In the genomic region with DNA sequence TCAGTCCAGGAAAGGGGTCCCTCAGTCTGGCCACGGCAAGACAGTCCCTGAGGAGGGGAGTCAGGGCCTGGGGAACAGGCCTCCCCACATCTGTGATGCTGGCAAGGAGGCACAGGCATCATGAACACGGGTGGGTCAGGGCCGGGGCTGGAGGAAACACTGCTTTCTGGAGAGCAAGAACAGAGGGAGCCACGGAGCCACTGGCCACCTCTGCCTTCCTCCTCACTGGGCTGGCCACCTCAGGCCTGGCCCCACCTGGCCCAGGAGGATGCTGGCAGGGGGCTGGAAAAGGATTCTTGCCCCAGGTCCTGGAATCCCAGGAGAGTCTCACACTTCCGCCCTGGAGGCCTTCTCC, we compare ENCODE assay signal across 1 cellular context.
TF ChIP-seq lines count a peak whose summit lies in the region.

No MANE protein-coding gene starts in this region.

TF ChIP-seq in HCT116, 20 proteins besides CTCF, POLR2A, EP300 and RAD21:
- TF ChIP-seq, protein P1, sequence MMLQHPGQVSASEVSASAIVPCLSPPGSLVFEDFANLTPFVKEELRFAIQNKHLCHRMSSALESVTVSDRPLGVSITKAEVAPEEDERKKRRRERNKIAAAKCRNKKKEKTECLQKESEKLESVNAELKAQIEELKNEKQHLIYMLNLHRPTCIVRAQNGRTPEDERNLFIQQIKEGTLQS (IDR thresholded peaks at IDR 0.05) = no peak
- TF ChIP-seq POLR2AphosphoS5 (IDR thresholded peaks at IDR 0.05; ENCODE audit: low read depth, low read length) = no peak
- no peak for TF ChIP-seq EZH2phosphoT487 (IDR thresholded peaks at IDR 0.05; ENCODE audit: borderline replicate concordance)
- TF ChIP-seq EGR1 (IDR thresholded peaks at IDR 0.05; ENCODE audit: low read depth) = no peak
- no peak for TF ChIP-seq SP1 (IDR thresholded peaks at IDR 0.05; ENCODE audit: low read depth)
